18 cellular contexts compared by ENCODE assay signal in the genomic region with DNA sequence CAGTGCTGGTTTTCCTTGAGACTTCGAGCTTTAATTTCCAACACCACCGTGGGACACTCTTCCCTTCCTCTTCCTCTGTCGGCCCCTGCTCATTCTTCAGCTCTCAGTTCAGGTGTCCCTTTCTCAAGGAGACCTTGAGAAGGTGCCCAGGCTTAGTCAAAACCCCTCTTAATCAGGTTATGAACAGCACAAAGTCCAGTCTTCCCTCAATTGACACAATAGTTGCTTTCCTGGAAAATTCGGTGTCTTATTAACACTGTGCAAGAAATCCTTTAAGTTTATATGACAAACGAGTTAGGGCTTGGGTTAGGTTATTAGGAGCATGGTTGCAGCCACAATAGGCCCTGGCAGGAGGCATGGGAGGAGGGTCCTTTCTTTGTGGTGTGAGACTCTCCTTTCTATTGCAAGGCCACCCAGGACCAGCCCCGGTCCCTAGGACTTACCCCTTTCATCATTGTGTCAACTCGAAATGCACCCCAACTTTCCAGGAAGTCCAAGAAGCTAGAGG. TPM values are rescaled to one million over a fixed set of nuclear protein-coding genes. Genes with fewer than 3 reads are reported as not detected.
A peak's percentile ranks its signal among the peaks of the same experiment; 100 is the strongest.
DNase-seq lines count a peak whose midpoint lies in the region; ATAC-seq and TF ChIP-seq lines count a peak whose summit lies in the region.
"Had no signal": no experiment of that assay in that cellular context is flagged by ENCODE, and none has a peak within 500 bp of the region (broad histone marks: within the 10 kb centered on the region; RNA-seq: fewer than 3 reads in every experiment).

No MANE protein-coding gene starts in this region.

- intact Hi-C loops in activated T-helper 2 cell treated with anti-CD3 and anti-CD28 coated beads, Interferon-gamma antibody, Interleukin-2, Interleukin-4, amounts not matched to agents 10 μg/mL and 5 μg/mL and 100 μg/mL, durations not matched to agents 14 hours and 24 hours and 36 hours (cut with micrococcal nuclease) = loop anchor here (10.0 kb wide), 1 partner anchor 253 kb away; no protein-coding TSS in a partner anchor

- no peak overlapping the region for H3K27ac ChIP-seq in DND-41 (ENCODE audit: low read length)
- H3K27ac ChIP-seq: GM23248 had no signal

- H3K79me2 ChIP-seq in DND-41 (ENCODE audit: insufficient read depth, low read length) = peaks cover 33% of the 10 kb centered on the region

- H3K27me3 ChIP-seq in DND-41 (ENCODE audit: insufficient read depth, low read length, poor library complexity) = no peaks in the 10 kb centered on the region
- H3K27me3 ChIP-seq: right atrium auricular region had no signal

- H4K20me1 ChIP-seq in DND-41 (ENCODE audit: insufficient read depth, low read length) = peaks cover 31% of the 10 kb centered on the region

- DNase-seq in DND-41 (no peak), memory B cell (ENCODE audit: low spot score in 2 of 2) (no peak), SKM-1 (lab: John Stamatoyannopoulos, UW; ENCODE audit: unreplicated experiment) (no peak), putamen (ENCODE audit: low spot score) (no peak), KBM-7 (no peak)
- no peak for DNase-seq in activated T-helper 2 cell treated with anti-CD3 and anti-CD28 coated beads, Interferon-gamma antibody, Interleukin-2, Interleukin-4, amounts not matched to agents 10 μg/mL and 5 μg/mL and 100 μg/mL, durations not matched to agents 14 hours and 24 hours and 36 hours (ENCODE audit: low spot score)
- no peak for DNase-seq in stimulated activated naive B cell treated with anti-CD40 and anti-IgM and Interleukin-4, amounts not matched to agents 10 μg/mL and 1 μg/mL and 100 μg/mL, for 72 hours
- DNase-seq: effector memory CD4-positive, alpha-beta T cell; foreskin fibroblast; GM23248; NCI-H1436; NCI-H510A treated with DMSO at 0.1 percent for 48 hours; stimulated activated CD4-positive, alpha-beta T cell treated with anti-CD3 and anti-CD28 coated beads, Interleukin-4, amount 100 ng/mL, for 1 hour had no signal

- H3K4me1 ChIP-seq in DND-41 (ENCODE audit: insufficient read depth, low read length) = peaks cover 32% of the 10 kb centered on the region

- ATAC-seq in DND-41 (ENCODE audit: insufficient read depth, low read depth) (no peak), memory B cell (ENCODE audit: low read depth) (no peak), HG03439 (IDR thresholded peaks at IDR 0.05; ENCODE audit: unreplicated experiment) (no peak)
- ATAC-seq in stimulated activated naive B cell treated with anti-CD40 and anti-IgM and Interleukin-4, amounts not matched to agents 10 μg/mL and 1 μg/mL and 100 μg/mL, for 72 hours (replicated peaks) = no peak
- ATAC-seq: activated CD4-positive, CD25-positive, alpha-beta regulatory T cell treated with anti-CD3 and anti-CD28 coated beads, Interleukin-2, amount 50 U/mL, for 24 hours had no signal

- H3K36me3 ChIP-seq in DND-41 (ENCODE audit: insufficient read depth, low read length) = peaks cover 23% of the 10 kb centered on the region

- no peak overlapping the region for H3K4me2 ChIP-seq in DND-41 (ENCODE audit: insufficient read depth, low read length)

- no peak overlapping the region for H3K9ac ChIP-seq in DND-41 (ENCODE audit: low read depth, low read length)
- H3K9ac ChIP-seq: GM23248 had no signal

- H3K27me3 Mint-ChIP-seq in activated T-helper 2 cell treated with anti-CD3 and anti-CD28 coated beads, Interferon-gamma antibody, Interleukin-2, Interleukin-4, amounts not matched to agents 10 μg/mL and 5 μg/mL and 100 μg/mL, durations not matched to agents 14 hours and 24 hours and 36 hours (ENCODE audit: low read depth) = peaks cover 16% of the 10 kb centered on the region
- no peaks in the 10 kb centered on the region for H3K27me3 Mint-ChIP-seq in memory B cell
- H3K27me3 Mint-ChIP-seq in stimulated activated naive B cell treated with anti-CD40 and anti-IgM and Interleukin-4, amounts not matched to agents 10 μg/mL and 1 μg/mL and 100 μg/mL, for 72 hours = no peaks in the 10 kb centered on the region

- no peak overlapping the region for H3K4me3 ChIP-seq in DND-41 (ENCODE audit: low read depth in 1 of 2, low read length in 2 of 2)
- H3K4me3 ChIP-seq: GM23248, right atrium auricular region had no signal

- H3K9me3 ChIP-seq in DND-41 (ENCODE audit: insufficient read depth, low read length, severe bottlenecking) = no peaks in the 10 kb centered on the region
- H3K9me3 ChIP-seq: right atrium auricular region had no signal

- no peaks in the 10 kb centered on the region for H3K9me3 Mint-ChIP-seq in activated T-helper 2 cell treated with anti-CD3 and anti-CD28 coated beads, Interferon-gamma antibody, Interleukin-2, Interleukin-4, amounts not matched to agents 10 μg/mL and 5 μg/mL and 100 μg/mL, durations not matched to agents 14 hours and 24 hours and 36 hours
- H3K9me3 Mint-ChIP-seq in memory B cell = no peaks in the 10 kb centered on the region
- H3K9me3 Mint-ChIP-seq in stimulated activated naive B cell treated with anti-CD40 and anti-IgM and Interleukin-4, amounts not matched to agents 10 μg/mL and 1 μg/mL and 100 μg/mL, for 72 hours = peaks cover 3 to 5% of the 10 kb centered on the region in 2 donors
- H3K9me3 Mint-ChIP-seq: mesothelial cell of epicardium had no signal

- H3K4me1 Mint-ChIP-seq in activated T-helper 2 cell treated with anti-CD3 and anti-CD28 coated beads, Interferon-gamma antibody, Interleukin-2, Interleukin-4, amounts not matched to agents 10 μg/mL and 5 μg/mL and 100 μg/mL, durations not matched to agents 14 hours and 24 hours and 36 hours (ENCODE audit: low read depth) = peaks cover 37% of the 10 kb centered on the region
- H3K4me1 Mint-ChIP-seq in memory B cell = peaks cover 49% of the 10 kb centered on the region
- peaks cover 55 to 64% of the 10 kb centered on the region in 2 donors for H3K4me1 Mint-ChIP-seq in stimulated activated naive B cell treated with anti-CD40 and anti-IgM and Interleukin-4, amounts not matched to agents 10 μg/mL and 1 μg/mL and 100 μg/mL, for 72 hours

- H2AFZ ChIP-seq in DND-41 (ENCODE audit: low read depth, low read length) = peak overlapping the region; percentile 55; the same call in 1 of the 2 replicates
- H2AFZ ChIP-seq: GM23248 had no signal

- H3K36me3 Mint-ChIP-seq in activated T-helper 2 cell treated with anti-CD3 and anti-CD28 coated beads, Interferon-gamma antibody, Interleukin-2, Interleukin-4, amounts not matched to agents 10 μg/mL and 5 μg/mL and 100 μg/mL, durations not matched to agents 14 hours and 24 hours and 36 hours (ENCODE audit: low read depth) = peaks cover 20% of the 10 kb centered on the region
- peaks cover under 1% of the 10 kb centered on the region for H3K36me3 Mint-ChIP-seq in memory B cell
- peaks cover under 1 to 7% of the 10 kb centered on the region in 2 donors for H3K36me3 Mint-ChIP-seq in stimulated activated naive B cell treated with anti-CD40 and anti-IgM and Interleukin-4, amounts not matched to agents 10 μg/mL and 1 μg/mL and 100 μg/mL, for 72 hours
- H3K36me3 Mint-ChIP-seq: mesothelial cell of epicardium had no signal

- no peak overlapping the region for H3K27ac Mint-ChIP-seq in activated T-helper 2 cell treated with anti-CD3 and anti-CD28 coated beads, Interferon-gamma antibody, Interleukin-2, Interleukin-4, amounts not matched to agents 10 μg/mL and 5 μg/mL and 100 μg/mL, durations not matched to agents 14 hours and 24 hours and 36 hours
- H3K27ac Mint-ChIP-seq in memory B cell = peak overlapping the region; percentile 78
- peak overlapping the region; percentile 95 for H3K27ac Mint-ChIP-seq in stimulated activated naive B cell treated with anti-CD40 and anti-IgM and Interleukin-4, amounts not matched to agents 10 μg/mL and 1 μg/mL and 100 μg/mL, for 72 hours
- H3K27ac Mint-ChIP-seq: mesothelial cell of epicardium had no signal

- no peak for TF ChIP-seq CTCF in DND-41 (IDR thresholded peaks at IDR 0.05; ENCODE audit: borderline replicate concordance, extremely low read depth, low read length, poor library complexity, severe bottlenecking)

- in situ Hi-C loops in KBM-7 (cut with MboI; ENCODE audit: low pct_unique_long_range_greater_than_20kb, low sequenced_read_pairs) = no loop called here

- H3K4me3 Mint-ChIP-seq in activated T-helper 2 cell treated with anti-CD3 and anti-CD28 coated beads, Interferon-gamma antibody, Interleukin-2, Interleukin-4, amounts not matched to agents 10 μg/mL and 5 μg/mL and 100 μg/mL, durations not matched to agents 14 hours and 24 hours and 36 hours (ENCODE audit: low read depth) = peak overlapping the region; percentile 62
- peak overlapping the region; percentile 83 for H3K4me3 Mint-ChIP-seq in memory B cell
- H3K4me3 Mint-ChIP-seq in stimulated activated naive B cell treated with anti-CD40 and anti-IgM and Interleukin-4, amounts not matched to agents 10 μg/mL and 1 μg/mL and 100 μg/mL, for 72 hours = peak overlapping the region; percentile 89 to 93

RNA-seq across cellular contexts. Expression of a gene that starts 1.5 kb away (rescaled TPM):
- total RNA-seq in activated T-helper 2 cell treated with anti-CD3 and anti-CD28 coated beads, Interferon-gamma antibody, Interleukin-2, Interleukin-4, amounts not matched to agents 10 μg/mL and 5 μg/mL and 100 μg/mL, durations not matched to agents 14 hours and 24 hours and 36 hours = 108 TPM in 2 replicates

RNA-seq across cellular contexts. Expression of a gene that starts 23.0 kb away (rescaled TPM):
- total RNA-seq in activated T-helper 2 cell treated with anti-CD3 and anti-CD28 coated beads, Interferon-gamma antibody, Interleukin-2, Interleukin-4, amounts not matched to agents 10 μg/mL and 5 μg/mL and 100 μg/mL, durations not matched to agents 14 hours and 24 hours and 36 hours = not detected in 2 replicates
- total RNA-seq: astrocyte, GM23248, mesothelial cell of epicardium had no signal
